Comparison of ENCODE assay signal across 1 cellular context in genomic region chr7:131655866-131656265, GRCh38.
TF ChIP-seq lines count a peak whose summit lies in the region.

No MANE protein-coding gene starts in this region.

TF ChIP-seq in H1, 55 proteins besides CTCF, POLR2A, EP300 and RAD21:
- TF ChIP-seq SIRT6 (IDR thresholded peaks at IDR 0.05; ENCODE audit: low read length) = no peak
- no peak for TF ChIP-seq FOSL1 (IDR thresholded peaks at IDR 0.05; ENCODE audit: insufficient read depth, low read depth, low read length)
- TF ChIP-seq NANOG (IDR thresholded peaks at IDR 0.05; ENCODE audit: insufficient read depth, low read depth, low read length, poor library complexity, severe bottlenecking) = no peak
- no peak for TF ChIP-seq MAFK (IDR thresholded peaks at IDR 0.05; ENCODE audit: low read depth, low read length)
- TF ChIP-seq JUN (IDR thresholded peaks at IDR 0.05; ENCODE audit: low read depth, low read length) = no peak
